13 cellular contexts compared by ENCODE assay signal in genomic region chr17:4509923-4510614, GRCh38. TPM values are rescaled to one million over a fixed set of nuclear protein-coding genes. Genes with fewer than 3 reads are reported as not detected.
A peak's percentile ranks its signal among the peaks of the same experiment; 100 is the strongest.
DNase-seq lines count a peak whose midpoint lies in the region; ATAC-seq and TF ChIP-seq lines count a peak whose summit lies in the region.
"Had no signal": no experiment of that assay in that cellular context is flagged by ENCODE, and none has a peak within 500 bp of the region (broad histone marks: within the 10 kb centered on the region; RNA-seq: fewer than 3 reads in every experiment).

No MANE protein-coding gene starts in this region.

- peaks cover 45% of the 10 kb centered on the region for H3K4me1 ChIP-seq in suprapubic skin
- no peaks in the 10 kb centered on the region for H3K4me1 ChIP-seq in HAP-1

- H3K4me1 Mint-ChIP-seq in T-helper 17 cell: peaks cover 14% of the 10 kb centered on the region

- WGBS in suprapubic skin: 69% methylated on average over 15 of the region's 21 CpGs

- H3K27me3 ChIP-seq in suprapubic skin (no peaks in the 10 kb centered on the region), HAP-1 (ENCODE audit: low read depth) (no peaks in the 10 kb centered on the region)

- ATAC-seq in T-helper 17 cell: no peak
- ATAC-seq: WTC11 had no signal

- peaks cover 10% of the 10 kb centered on the region for H3K27me3 Mint-ChIP-seq in T-helper 17 cell

- H3K4me3 ChIP-seq in coronary artery (no peak overlapping the region), suprapubic skin (no peak overlapping the region), HAP-1 (no peak overlapping the region)

- no peak for TF ChIP-seq EP300 in suprapubic skin (IDR thresholded peaks at IDR 0.05)

- H3K36me3 ChIP-seq in suprapubic skin (no peaks in the 10 kb centered on the region), HAP-1 (replicated peaks) (no peaks in the 10 kb centered on the region)

- TF ChIP-seq POLR2A in suprapubic skin (IDR thresholded peaks at IDR 0.05): no peak

- H3K4me3 Mint-ChIP-seq in T-helper 17 cell: peak overlapping the region; percentile 41
- H3K4me3 Mint-ChIP-seq: activated T-cell treated with anti-CD3 and anti-CD28 coated beads, Interleukin-2, amount 50 U/mL, for 72 hours; HFFc6; nephron; WTC11 had no signal

- in situ Hi-C loops in HAP-1 (cut with MboI; ENCODE audit: low sequenced_read_pairs): no loop called here

- H3K27ac ChIP-seq in coronary artery: peak overlapping the region; percentile 35 to 82
- H3K27ac ChIP-seq in suprapubic skin: peak overlapping the region; percentile 57

- no peak for DNase-seq in T-helper 17 cell
- DNase-seq in coronary artery (ENCODE audit: low spot score): peak; percentile 82
- DNase-seq in lung microvascular endothelial cell (ENCODE audit: low read depth in 2 of 2): peak; percentile 31 to 66
- DNase-seq in suprapubic skin (ENCODE audit: low spot score in 2 of 2): no peak
- DNase-seq in HAP-1 (ENCODE audit: low spot score in 2 of 2): no peak
- no peak for DNase-seq in activated CD4-positive, CD25-positive, alpha-beta regulatory T cell treated with anti-CD3 and anti-CD28 coated beads, Interleukin-2, amount 50 U/mL, for 72 hours
- no peak for DNase-seq in kidney glomerular epithelial cell (lab: John Stamatoyannopoulos, UW)
- DNase-seq: HFFc6, NCI-H187, NCI-H774 had no signal

- no peak overlapping the region for H3K27ac Mint-ChIP-seq in T-helper 17 cell
- H3K27ac Mint-ChIP-seq: activated T-cell treated with anti-CD3 and anti-CD28 coated beads, Interleukin-2, amount 50 U/mL, for 72 hours; HFFc6; WTC11 had no signal

- no peaks in the 10 kb centered on the region for H3K36me3 Mint-ChIP-seq in T-helper 17 cell (ENCODE audit: low read depth)
- H3K36me3 Mint-ChIP-seq: WTC11 had no signal

- H3K9me3 ChIP-seq in T-helper 17 cell (ENCODE audit: control insufficient read depth, low read length, poor library complexity, severe bottlenecking) (no peaks in the 10 kb centered on the region), suprapubic skin (no peaks in the 10 kb centered on the region), HAP-1 (no peaks in the 10 kb centered on the region)

- TF ChIP-seq CTCF in coronary artery (IDR thresholded peaks at IDR 0.05) (no peak), suprapubic skin (IDR thresholded peaks at IDR 0.05) (no peak)

RNA-seq across cellular contexts. Expression of gene SPNS2, which starts 11.4 kb away (rescaled TPM):
- total RNA-seq in T-helper 17 cell: under 1 TPM; 0.22 to 0.73 TPM
- 36.6 and 71.4 TPM in 2 replicates for total RNA-seq in lung microvascular endothelial cell
- 10 to 100 TPM; 25.1 to 76.3 (median 49.6) TPM for total RNA-seq in suprapubic skin
- total RNA-seq: HFFc6 had no signal

RNA-seq across cellular contexts. Expression of gene MYBBP1A, which starts 45.1 kb away (rescaled TPM):
- total RNA-seq in T-helper 17 cell (10 to 100 TPM; 63.8 to 64.4 TPM), lung microvascular endothelial cell (24.2 and 31.7 TPM in 2 replicates), suprapubic skin (100 to 1,000 TPM in 1 of 4 donors, 10 to 100 TPM in 3; 73.4 to 127 (median 83.8) TPM)

RNA-seq across cellular contexts. Expression of gene GGT6, which starts 50.3 kb away (rescaled TPM):
- total RNA-seq in T-helper 17 cell: not detected
- total RNA-seq in lung microvascular endothelial cell: not detected in 2 replicates
- 100 to 1,000 TPM in 3 of 4 donors, 10 to 100 TPM in 1; 64.6 to 187 (median 134) TPM for total RNA-seq in suprapubic skin
- total RNA-seq: activated T-cell treated with anti-CD3 and anti-CD28 coated beads, Interleukin-2, amount 50 U/mL, for 72 hours; HFFc6 had no signal

Comparison
In these comparisons a context has a peak if more than half of its experiments do, and no peak if none do; other contexts are left out.
1. DNase-seq: peak in coronary artery (single experiment) and lung microvascular endothelial cell (2 of 2); none in T-helper 17 cell (0 of 3), suprapubic skin (0 of 2), HAP-1 (0 of 2), activated CD4-positive, CD25-positive, alpha-beta regulatory T cell treated with anti-CD3 and anti-CD28 coated beads, Interleukin-2, amount 50 U/mL, for 72 hours (single experiment) and kidney glomerular epithelial cell (single experiment).
2. RNA of gene SPNS2, which starts 11.4 kb away (total RNA-seq): 36.6 to 71.4 TPM in lung microvascular endothelial cell and 25.1 to 76.3 TPM in suprapubic skin; 0.22 to 0.73 TPM in T-helper 17 cell; every median in the first group is over 10 times any median in the second.
3. RNA of gene GGT6, which starts 50.3 kb away (total RNA-seq): 64.6 to 187 TPM in suprapubic skin; not detected in T-helper 17 cell and not detected in lung microvascular endothelial cell; every median in the first group is over 10 times any median in the second.